1 cellular context compared by ENCODE assay signal in the genomic region with DNA sequence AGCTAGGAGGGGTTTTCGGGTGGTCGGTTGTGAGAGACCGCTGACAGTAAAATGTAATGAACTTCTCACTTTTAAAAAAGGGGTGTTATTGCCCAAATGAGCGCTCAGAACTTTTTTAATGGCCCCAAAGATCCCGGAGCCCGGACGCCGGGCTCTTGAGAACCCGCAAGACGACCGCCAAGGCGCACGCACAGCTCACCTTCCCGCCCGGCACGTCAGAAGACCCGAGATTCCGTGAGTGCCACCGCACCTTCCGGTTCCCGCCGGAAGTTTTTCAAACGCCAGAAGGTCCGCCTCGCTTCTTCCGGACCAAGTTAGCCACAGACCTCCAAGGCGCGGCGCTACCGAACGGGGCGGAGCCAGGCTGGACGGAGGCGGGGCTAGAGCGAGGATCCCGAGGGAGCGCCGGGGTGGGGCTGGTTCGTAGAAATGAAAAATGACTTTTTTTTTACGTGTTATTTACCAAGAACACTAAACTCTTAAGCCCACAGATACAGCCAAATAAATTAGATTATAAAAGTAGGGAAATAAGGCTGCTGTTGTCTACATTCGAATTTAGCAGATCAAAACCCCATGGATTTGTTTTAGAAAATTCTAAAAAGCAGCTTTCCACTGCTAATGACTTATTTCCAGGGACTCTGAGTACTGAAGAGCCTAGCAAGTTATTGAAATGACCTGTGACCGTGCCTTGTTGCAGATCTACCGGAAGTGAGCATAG.
TF ChIP-seq lines count a peak whose summit lies in the region.

A gene with protein sequence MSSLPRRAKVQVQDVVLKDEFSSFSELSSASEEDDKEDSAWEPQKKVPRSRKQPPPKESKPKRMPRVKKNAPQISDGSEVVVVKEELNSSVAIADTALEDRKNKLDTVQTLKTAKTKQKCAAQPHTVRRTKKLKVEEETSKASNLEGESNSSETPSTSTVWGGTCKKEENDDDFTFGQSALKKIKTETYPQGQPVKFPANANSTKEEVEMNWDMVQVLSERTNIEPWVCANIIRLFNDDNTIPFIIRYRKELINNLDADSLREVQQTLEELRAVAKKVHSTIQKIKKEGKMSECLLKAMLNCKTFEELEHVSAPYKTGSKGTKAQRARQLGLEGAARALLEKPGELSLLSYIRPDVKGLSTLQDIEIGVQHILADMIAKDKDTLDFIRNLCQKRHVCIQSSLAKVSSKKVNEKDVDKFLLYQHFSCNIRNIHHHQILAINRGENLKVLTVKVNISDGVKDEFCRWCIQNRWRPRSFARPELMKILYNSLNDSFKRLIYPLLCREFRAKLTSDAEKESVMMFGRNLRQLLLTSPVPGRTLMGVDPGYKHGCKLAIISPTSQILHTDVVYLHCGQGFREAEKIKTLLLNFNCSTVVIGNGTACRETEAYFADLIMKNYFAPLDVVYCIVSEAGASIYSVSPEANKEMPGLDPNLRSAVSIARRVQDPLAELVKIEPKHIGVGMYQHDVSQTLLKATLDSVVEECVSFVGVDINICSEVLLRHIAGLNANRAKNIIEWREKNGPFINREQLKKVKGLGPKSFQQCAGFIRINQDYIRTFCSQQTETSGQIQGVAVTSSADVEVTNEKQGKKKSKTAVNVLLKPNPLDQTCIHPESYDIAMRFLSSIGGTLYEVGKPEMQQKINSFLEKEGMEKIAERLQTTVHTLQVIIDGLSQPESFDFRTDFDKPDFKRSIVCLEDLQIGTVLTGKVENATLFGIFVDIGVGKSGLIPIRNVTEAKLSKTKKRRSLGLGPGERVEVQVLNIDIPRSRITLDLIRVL (minus strand): TSS at position 248 of the 718 bp plus-strand sequence. CDS start 5,826 bp downstream, outside the sequence.

TF ChIP-seq in A549, 52 proteins besides CTCF, POLR2A, EP300 and RAD21 (continued from another document):
- TF ChIP-seq, protein P1, sequence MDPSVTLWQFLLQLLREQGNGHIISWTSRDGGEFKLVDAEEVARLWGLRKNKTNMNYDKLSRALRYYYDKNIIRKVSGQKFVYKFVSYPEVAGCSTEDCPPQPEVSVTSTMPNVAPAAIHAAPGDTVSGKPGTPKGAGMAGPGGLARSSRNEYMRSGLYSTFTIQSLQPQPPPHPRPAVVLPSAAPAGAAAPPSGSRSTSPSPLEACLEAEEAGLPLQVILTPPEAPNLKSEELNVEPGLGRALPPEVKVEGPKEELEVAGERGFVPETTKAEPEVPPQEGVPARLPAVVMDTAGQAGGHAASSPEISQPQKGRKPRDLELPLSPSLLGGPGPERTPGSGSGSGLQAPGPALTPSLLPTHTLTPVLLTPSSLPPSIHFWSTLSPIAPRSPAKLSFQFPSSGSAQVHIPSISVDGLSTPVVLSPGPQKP (IDR thresholded peaks at IDR 0.05; ENCODE audit: low read depth, low read length), result no peak
- peak; percentile 4; the same call in 1 of the 2 replicates for TF ChIP-seq RFX5 (IDR thresholded peaks at IDR 0.05)
- no peak for TF ChIP-seq HOXA7 (CRISPR knock-in tag; IDR thresholded peaks at IDR 0.05)
- TF ChIP-seq, protein P2, sequence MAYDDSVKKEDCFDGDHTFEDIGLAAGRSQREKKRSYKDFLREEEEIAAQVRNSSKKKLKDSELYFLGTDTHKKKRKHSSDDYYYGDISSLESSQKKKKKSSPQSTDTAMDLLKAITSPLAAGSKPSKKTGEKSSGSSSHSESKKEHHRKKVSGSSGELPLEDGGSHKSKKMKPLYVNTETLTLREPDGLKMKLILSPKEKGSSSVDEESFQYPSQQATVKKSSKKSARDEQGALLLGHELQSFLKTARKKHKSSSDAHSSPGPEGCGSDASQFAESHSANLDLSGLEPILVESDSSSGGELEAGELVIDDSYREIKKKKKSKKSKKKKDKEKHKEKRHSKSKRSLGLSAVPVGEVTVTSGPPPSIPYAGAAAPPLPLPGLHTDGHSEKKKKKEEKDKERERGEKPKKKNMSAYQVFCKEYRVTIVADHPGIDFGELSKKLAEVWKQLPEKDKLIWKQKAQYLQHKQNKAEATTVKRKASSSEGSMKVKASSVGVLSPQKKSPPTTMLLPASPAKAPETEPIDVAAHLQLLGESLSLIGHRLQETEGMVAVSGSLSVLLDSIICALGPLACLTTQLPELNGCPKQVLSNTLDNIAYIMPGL (CRISPR knock-in tag; IDR thresholded peaks at IDR 0.05; ENCODE audit: borderline replicate concordance), result no peak
- TF ChIP-seq MYC (IDR thresholded peaks at IDR 0.05; ENCODE audit: borderline replicate concordance, low read length), result no peak
- TF ChIP-seq, protein P3, sequence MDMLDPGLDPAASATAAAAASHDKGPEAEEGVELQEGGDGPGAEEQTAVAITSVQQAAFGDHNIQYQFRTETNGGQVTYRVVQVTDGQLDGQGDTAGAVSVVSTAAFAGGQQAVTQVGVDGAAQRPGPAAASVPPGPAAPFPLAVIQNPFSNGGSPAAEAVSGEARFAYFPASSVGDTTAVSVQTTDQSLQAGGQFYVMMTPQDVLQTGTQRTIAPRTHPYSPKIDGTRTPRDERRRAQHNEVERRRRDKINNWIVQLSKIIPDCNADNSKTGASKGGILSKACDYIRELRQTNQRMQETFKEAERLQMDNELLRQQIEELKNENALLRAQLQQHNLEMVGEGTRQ (IDR thresholded peaks at IDR 0.05), result no peak
- no peak for TF ChIP-seq RCOR1 (IDR thresholded peaks at IDR 0.05; ENCODE audit: low read depth, low read length)
- no peak for TF ChIP-seq EHF (CRISPR knock-in tag; IDR thresholded peaks at IDR 0.05)
- TF ChIP-seq CHD2 (IDR thresholded peaks at IDR 0.05; ENCODE audit: low read length, partially characterized antibody), result no peak
- TF ChIP-seq JUNB (IDR thresholded peaks at IDR 0.05), result no peak
- peak; percentile 88 for TF ChIP-seq PHF8 (IDR thresholded peaks at IDR 0.05; ENCODE audit: borderline replicate concordance, low read depth)
- no peak for TF ChIP-seq RNF2 (IDR thresholded peaks at IDR 0.05; ENCODE audit: borderline replicate concordance, low read depth)
- no peak for TF ChIP-seq MAFK (IDR thresholded peaks at IDR 0.05; ENCODE audit: partially characterized antibody)
- no peak for TF ChIP-seq EHMT2 (IDR thresholded peaks at IDR 0.05; ENCODE audit: low read depth)
- no peak for TF ChIP-seq TP53 (CRISPR knock-in tag; IDR thresholded peaks at IDR 0.05)
- TF ChIP-seq NFE2L2 (conservative IDR thresholded peaks at IDR 0.05; ENCODE audit: low read length), result no peak
- TF ChIP-seq ZC3H11A (IDR thresholded peaks at IDR 0.05), result no peak
- no peak; the same call in 1 of the 2 replicates for TF ChIP-seq MAZ (IDR thresholded peaks at IDR 0.05; ENCODE audit: borderline replicate concordance, low read depth, low read length)
- no peak for TF ChIP-seq NR3C1 (IDR thresholded peaks at IDR 0.05)
- no peak for TF ChIP-seq CBX2 (IDR thresholded peaks at IDR 0.05; ENCODE audit: borderline replicate concordance, low read depth)
- TF ChIP-seq ZNF302 (CRISPR knock-in tag; IDR thresholded peaks at IDR 0.05), result no peak
- no peak for TF ChIP-seq CHD4 (IDR thresholded peaks at IDR 0.05; ENCODE audit: borderline replicate concordance)
- TF ChIP-seq CEBPB (IDR thresholded peaks at IDR 0.05), result no peak
- TF ChIP-seq FOXS1 (CRISPR knock-in tag; IDR thresholded peaks at IDR 0.05), result no peak
- TF ChIP-seq, protein P4, sequence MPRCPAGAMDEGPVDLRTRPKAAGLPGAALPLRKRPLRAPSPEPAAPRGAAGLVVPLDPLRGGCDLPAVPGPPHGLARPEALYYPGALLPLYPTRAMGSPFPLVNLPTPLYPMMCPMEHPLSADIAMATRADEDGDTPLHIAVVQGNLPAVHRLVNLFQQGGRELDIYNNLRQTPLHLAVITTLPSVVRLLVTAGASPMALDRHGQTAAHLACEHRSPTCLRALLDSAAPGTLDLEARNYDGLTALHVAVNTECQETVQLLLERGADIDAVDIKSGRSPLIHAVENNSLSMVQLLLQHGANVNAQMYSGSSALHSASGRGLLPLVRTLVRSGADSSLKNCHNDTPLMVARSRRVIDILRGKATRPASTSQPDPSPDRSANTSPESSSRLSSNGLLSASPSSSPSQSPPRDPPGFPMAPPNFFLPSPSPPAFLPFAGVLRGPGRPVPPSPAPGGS (IDR thresholded peaks at IDR 0.05), result peak; percentile 94
- TF ChIP-seq, protein P5, sequence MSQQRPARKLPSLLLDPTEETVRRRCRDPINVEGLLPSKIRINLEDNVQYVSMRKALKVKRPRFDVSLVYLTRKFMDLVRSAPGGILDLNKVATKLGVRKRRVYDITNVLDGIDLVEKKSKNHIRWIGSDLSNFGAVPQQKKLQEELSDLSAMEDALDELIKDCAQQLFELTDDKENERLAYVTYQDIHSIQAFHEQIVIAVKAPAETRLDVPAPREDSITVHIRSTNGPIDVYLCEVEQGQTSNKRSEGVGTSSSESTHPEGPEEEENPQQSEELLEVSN (IDR thresholded peaks at IDR 0.05; ENCODE audit: borderline replicate concordance, low read depth), result peak; percentile 90; the same call in 1 of the 2 replicates
- TF ChIP-seq, protein P6, sequence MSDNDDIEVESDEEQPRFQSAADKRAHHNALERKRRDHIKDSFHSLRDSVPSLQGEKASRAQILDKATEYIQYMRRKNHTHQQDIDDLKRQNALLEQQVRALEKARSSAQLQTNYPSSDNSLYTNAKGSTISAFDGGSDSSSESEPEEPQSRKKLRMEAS (IDR thresholded peaks at IDR 0.05), result peak; percentile 81
- TF ChIP-seq JUN (IDR thresholded peaks at IDR 0.05), result peak in 1 of 2 experiments; percentile 93; a peak in 4 of 5 replicates
